Comparison of ENCODE assay signal across 8 cellular contexts in genomic region chr14:86654558-86655184, GRCh38.
DNase-seq lines count a peak whose midpoint lies in the region; ATAC-seq and TF ChIP-seq lines count a peak whose summit lies in the region.

No MANE protein-coding gene starts in this region.

- no peak overlapping the region for H3K27ac Mint-ChIP-seq in activated CD4-positive, alpha-beta T cell treated with anti-CD3 and anti-CD28 coated beads, Interleukin-2, amount 10 ng/mL, durations not matched to agents 24 days and 14 days

- no peaks in the 10 kb centered on the region for H3K27me3 Mint-ChIP-seq in activated CD4-positive, alpha-beta T cell treated with anti-CD3 and anti-CD28 coated beads, Interleukin-2, amount 10 ng/mL, durations not matched to agents 24 days and 14 days

- no peak overlapping the region for H3K4me3 Mint-ChIP-seq in activated CD4-positive, alpha-beta T cell treated with anti-CD3 and anti-CD28 coated beads, Interleukin-2, amount 10 ng/mL, durations not matched to agents 24 days and 14 days

- peaks cover 0 to 16% (median 0%) of the 10 kb centered on the region in 11 donors for H3K9me3 ChIP-seq in heart right ventricle

- H3K4me3 ChIP-seq in heart right ventricle, result no peak overlapping the region

- 53 to 62% methylated on average over 8 of the region's 8 CpGs for WGBS in heart right ventricle, 2 donors

- no peaks in the 10 kb centered on the region for H3K4me1 Mint-ChIP-seq in activated CD4-positive, alpha-beta T cell treated with anti-CD3 and anti-CD28 coated beads, Interleukin-2, amount 10 ng/mL, durations not matched to agents 24 days and 14 days

- H3K36me3 Mint-ChIP-seq in activated CD4-positive, alpha-beta T cell treated with anti-CD3 and anti-CD28 coated beads, Interleukin-2, amount 10 ng/mL, durations not matched to agents 24 days and 14 days (ENCODE audit: low read depth), result no peaks in the 10 kb centered on the region

- no peaks in the 10 kb centered on the region for H3K36me3 ChIP-seq in heart right ventricle

- TF ChIP-seq CTCF in heart right ventricle (IDR thresholded peaks at IDR 0.05), result peak in 7 of 9 donors; percentile 29 to 45 (median 34)

- no peak for ATAC-seq in heart right ventricle

- no peaks in the 10 kb centered on the region for H3K9me3 Mint-ChIP-seq in activated CD4-positive, alpha-beta T cell treated with anti-CD3 and anti-CD28 coated beads, Interleukin-2, amount 10 ng/mL, durations not matched to agents 24 days and 14 days

- DNase-seq in activated effector memory CD4-positive, alpha-beta T cell treated with anti-CD3 and anti-CD28 coated beads, Interleukin-2, amount 50 U/mL, for 16 hours, result peak; percentile 68
- DNase-seq in activated effector memory CD4-positive, alpha-beta T cell treated with Interleukin-2 at 50 U/mL for 16 hours, result no peak
- DNase-seq in NCI-H146 treated with DMSO at 0.1 percent for 48 hours (lab: John Stamatoyannopoulos, UW; ENCODE audit: unreplicated experiment) (peak; percentile 3), heart right ventricle (peak; percentile 6 to 21), GM19238 (ENCODE audit: insufficient read length, low spot score) (no peak), NCI-H1436 treated with DMSO at 0.1 percent for 48 hours (lab: John Stamatoyannopoulos, UW) (no peak)
- peak; percentile 65 for DNase-seq in activated CD4-positive, alpha-beta T cell treated with anti-CD3 and anti-CD28 coated beads, Interleukin-2, amount 10 ng/mL, durations not matched to agents 24 days and 14 days
- peak; percentile 2 for DNase-seq in stimulated activated CD4-positive, alpha-beta T cell treated with anti-CD3 and anti-CD28 coated beads, Interleukin-4, amount 100 ng/mL, for 1 hour

- H3K4me1 ChIP-seq in heart right ventricle, result no peaks in the 10 kb centered on the region

- no peaks in the 10 kb centered on the region for H3K27me3 ChIP-seq in heart right ventricle

- intact Hi-C loops in activated CD4-positive, alpha-beta T cell treated with anti-CD3 and anti-CD28 coated beads, Interleukin-2, amount 10 ng/mL, durations not matched to agents 24 days and 14 days (cut with micrococcal nuclease), result no loop called here
- intact Hi-C loops in heart right ventricle (cut with DNase I), result no loop called here

- H3K27ac ChIP-seq in heart right ventricle, result no peak overlapping the region

Comparison
In these comparisons a context has a peak if more than half of its experiments do, and no peak if none do; other contexts are left out.
1. DNase-seq: peak in activated effector memory CD4-positive, alpha-beta T cell treated with anti-CD3 and anti-CD28 coated beads, Interleukin-2, amount 50 U/mL, for 16 hours (single experiment), NCI-H146 treated with DMSO at 0.1 percent for 48 hours (single experiment), activated CD4-positive, alpha-beta T cell treated with anti-CD3 and anti-CD28 coated beads, Interleukin-2, amount 10 ng/mL, durations not matched to agents 24 days and 14 days (single experiment), heart right ventricle (2 of 2) and stimulated activated CD4-positive, alpha-beta T cell treated with anti-CD3 and anti-CD28 coated beads, Interleukin-4, amount 100 ng/mL, for 1 hour (single experiment); none in activated effector memory CD4-positive, alpha-beta T cell treated with Interleukin-2 at 50 U/mL for 16 hours (single experiment), GM19238 (single experiment) and NCI-H1436 treated with DMSO at 0.1 percent for 48 hours (single experiment).